In genomic region chr4:123405212-123405856, GRCh38 we compare ENCODE assay signal across 15 cellular contexts. TPM values are rescaled to one million over a fixed set of nuclear protein-coding genes. Genes with fewer than 3 reads are reported as not detected.
A peak's percentile ranks its signal among the peaks of the same experiment; 100 is the strongest.
DNase-seq lines count a peak whose midpoint lies in the region; ATAC-seq, FAIRE-seq and TF ChIP-seq lines count a peak whose summit lies in the region.
"Had no signal": no experiment of that assay in that cellular context is flagged by ENCODE, and none has a peak within 500 bp of the region (broad histone marks: within the 10 kb centered on the region; RNA-seq: fewer than 3 reads in every experiment).

No MANE protein-coding gene starts in this region.

- WGBS in gastroesophageal sphincter (ENCODE audit: low coverage in 1 of 2), 2 donors = 28 to 31% methylated on average over 5 of the region's 5 CpGs

- no peak for DNase-seq in PC-3
- no peak for DNase-seq in gastrocnemius medialis
- DNase-seq in activated T-cell treated with anti-CD3 and anti-CD28 coated beads, Interleukin-2, amount 50 U/mL, for 4 hours = no peak
- DNase-seq in kidney = no peak
- no peak for DNase-seq in activated T-cell treated with anti-CD3 and anti-CD28 coated beads, Interleukin-2, amount 50 U/mL, for 48 hours
- DNase-seq: kidney glomerular epithelial cell; naive B cell; NCI-H1048; stimulated activated CD4-positive, alpha-beta T cell treated with anti-CD3 and anti-CD28 coated beads, Interleukin-4, amount 100 ng/mL, for 24 hours had no signal

- intact Hi-C loops in PC-3 (cut with micrococcal nuclease) = no loop called here
- intact Hi-C loops in gastrocnemius medialis (cut with DNase I; ENCODE audit: low total_unique reads) = loop anchor here (10.0 kb wide), 1 partner anchor 489 kb away; no protein-coding TSS in a partner anchor
- intact Hi-C loops in kidney (cut with DNase I) = loop anchor here (10.0 kb wide), 1 partner anchor 149 kb away; no protein-coding TSS in a partner anchor

- no peak for TF ChIP-seq EP300 in gastroesophageal sphincter (IDR thresholded peaks at IDR 0.05)

- FAIRE-seq in kidney (lab: Jason Lieb, UNC) = no peak

- TF ChIP-seq POLR2A in gastroesophageal sphincter (IDR thresholded peaks at IDR 0.05) = no peak
- no peak for TF ChIP-seq POLR2A in gastrocnemius medialis (IDR thresholded peaks at IDR 0.05)

- H3K9me2 ChIP-seq in Loucy (replicated peaks; ENCODE audit: low read depth, low read length) = no peaks in the 10 kb centered on the region
- H3K9me2 ChIP-seq in PC-3 (replicated peaks; ENCODE audit: low read length) = no peaks in the 10 kb centered on the region

- BruUV-seq in PC-3 (replicated peaks; lab: Mats Ljungman, UMichigan) = no TSS peak

- no peak for TF ChIP-seq CTCF in Loucy (conservative IDR thresholded peaks at IDR 0.05; ENCODE audit: low read length)
- no peak for TF ChIP-seq CTCF in PC-3 (conservative IDR thresholded peaks at IDR 0.05; ENCODE audit: low read depth, low read length)
- TF ChIP-seq CTCF in gastroesophageal sphincter (IDR thresholded peaks at IDR 0.05) = no peak
- TF ChIP-seq CTCF in gastrocnemius medialis (IDR thresholded peaks at IDR 0.05 in 4 of 5, conservative IDR thresholded peaks at IDR 0.05 in 1 of 5) = no peak
- TF ChIP-seq CTCF in kidney (IDR thresholded peaks at IDR 0.05; ENCODE audit: borderline replicate concordance, extremely low read depth, insufficient read depth) = no peak

- 0 out of 2 replicates have a peak, but pooled peaks cover 4% of the 10 kb centered on the region for H3F3A ChIP-seq in Loucy (ENCODE audit: low read depth)
- no peaks in the 10 kb centered on the region for H3F3A ChIP-seq in PC-3 (ENCODE audit: low read length, unreplicated experiment)

- H3K4me3 ChIP-seq in Loucy (ENCODE audit: low read length, poor library complexity, severe bottlenecking) (peak overlapping the region; percentile 78), PC-3 (ENCODE audit: low read length) (no peak overlapping the region), gastroesophageal sphincter (peak overlapping the region; percentile 25 to 82), gastrocnemius medialis (peak overlapping the region; percentile 26 to 94 (median 84)), kidney (ENCODE audit: low read length in 2 of 2) (no peak overlapping the region)

- H2AFZ ChIP-seq in Loucy (ENCODE audit: low read length) = no peak overlapping the region
- H2AFZ ChIP-seq in PC-3 (ENCODE audit: low read length) = no peak overlapping the region

- peaks cover 12% of the 10 kb centered on the region for H3K36me3 Mint-ChIP-seq in activated T-cell treated with anti-CD3 and anti-CD28 coated beads, Interleukin-2, amount 50 U/mL, for 4 hours (ENCODE audit: insufficient read depth)

- 0 out of 2 replicates have a peak, but pooled peaks have one; percentile 8 for ATAC-seq in PC-3
- ATAC-seq in gastroesophageal sphincter = no peak
- ATAC-seq in gastrocnemius medialis = peak; percentile 37 to 43
- no peak for ATAC-seq in GM21390 (IDR thresholded peaks at IDR 0.05; ENCODE audit: unreplicated experiment)
- ATAC-seq in activated T-cell treated with anti-CD3 and anti-CD28 coated beads, Interleukin-2, amount 50 U/mL, for 4 hours = no peak
- ATAC-seq: sciatic nerve had no signal

- H3K9me3 Mint-ChIP-seq in activated T-cell treated with anti-CD3 and anti-CD28 coated beads, Interleukin-2, amount 50 U/mL, for 4 hours = no peaks in the 10 kb centered on the region
- H3K9me3 Mint-ChIP-seq: activated naive CD4-positive, alpha-beta T cell treated with anti-CD3 and anti-CD28 coated beads, Interleukin-2, amount 50 U/mL, for 24 hours; central memory CD8-positive, alpha-beta T cell; naive B cell had no signal

- peaks cover 16% of the 10 kb centered on the region for H3K27me3 Mint-ChIP-seq in activated T-cell treated with anti-CD3 and anti-CD28 coated beads, Interleukin-2, amount 50 U/mL, for 4 hours (ENCODE audit: low read depth)
- H3K27me3 Mint-ChIP-seq: naive B cell had no signal

- H3K27ac ChIP-seq in PC-3 (ENCODE audit: low read length) (no peak overlapping the region), gastroesophageal sphincter (peak overlapping the region; percentile 40 to 97 (median 54)), gastrocnemius medialis (peak overlapping the region; percentile 91 to 98 (median 96)), kidney (ENCODE audit: low read depth in 2 of 2, low read length in 2 of 2) (no peak overlapping the region)

- H3K4me2 ChIP-seq in Loucy (ENCODE audit: low read depth, low read length, poor library complexity, severe bottlenecking) = peak overlapping the region; percentile 89
- peak overlapping the region; percentile 86 for H3K4me2 ChIP-seq in PC-3 (ENCODE audit: low read length)

- H3K9ac ChIP-seq in Loucy (ENCODE audit: low read depth, low read length, poor library complexity, severe bottlenecking) = peak overlapping the region; percentile 44
- H3K9ac ChIP-seq in PC-3 (ENCODE audit: low read length) = no peak overlapping the region
- H3K9ac ChIP-seq in kidney (ENCODE audit: low read length in 2 of 2) = no peak overlapping the region

- peaks cover 74% of the 10 kb centered on the region for H4K20me1 ChIP-seq in Loucy (ENCODE audit: insufficient read depth, low read length, poor library complexity, severe bottlenecking)
- peaks cover 18% of the 10 kb centered on the region; the same call in 1 of the 2 replicates for H4K20me1 ChIP-seq in PC-3 (ENCODE audit: low read length)

- in situ Hi-C loops in gastrocnemius medialis (cut with MboI; ENCODE audit: low sequenced_read_pairs in 4 of 4) = loop anchor here (10.0 to 25.0 kb wide), 7 partner anchors 89 to 707 kb away; no protein-coding TSS in a partner anchor

- H3K27me3 ChIP-seq in Loucy (ENCODE audit: insufficient read depth, low read length, poor library complexity, severe bottlenecking) = no peaks in the 10 kb centered on the region
- H3K27me3 ChIP-seq in PC-3 (ENCODE audit: low read length) = no peaks in the 10 kb centered on the region
- no peaks in the 10 kb centered on the region for H3K27me3 ChIP-seq in gastroesophageal sphincter
- H3K27me3 ChIP-seq in gastrocnemius medialis = no peaks in the 10 kb centered on the region

- CTCF ChIA-PET in PC-3 (lab: Charles Lee) = no interaction called here

- H3K36me3 ChIP-seq in Loucy (ENCODE audit: insufficient read depth, low read length) = peaks cover 48% of the 10 kb centered on the region
- H3K36me3 ChIP-seq in PC-3 (ENCODE audit: low read depth, low read length) = peaks cover 34% of the 10 kb centered on the region
- peaks cover 0 to 20% of the 10 kb centered on the region in 2 donors for H3K36me3 ChIP-seq in gastroesophageal sphincter
- H3K36me3 ChIP-seq in gastrocnemius medialis = peaks cover 0 to 16% of the 10 kb centered on the region in 2 donors
- peaks cover 10 to 23% of the 10 kb centered on the region in 2 donors for H3K36me3 ChIP-seq in kidney (ENCODE audit: control insufficient read depth in 1 of 2, insufficient read depth in 2 of 2, low read length in 2 of 2)

- no peak overlapping the region for H3K4me3 Mint-ChIP-seq in activated T-cell treated with anti-CD3 and anti-CD28 coated beads, Interleukin-2, amount 50 U/mL, for 4 hours
- H3K4me3 Mint-ChIP-seq: activated naive CD4-positive, alpha-beta T cell treated with anti-CD3 and anti-CD28 coated beads, Interleukin-2, amount 50 U/mL, for 24 hours; central memory CD8-positive, alpha-beta T cell; naive B cell had no signal

- H3K79me2 ChIP-seq in Loucy (ENCODE audit: insufficient read depth, low read length) = peaks cover 89% of the 10 kb centered on the region
- H3K79me2 ChIP-seq in PC-3 (ENCODE audit: low read length) = peaks cover 66% of the 10 kb centered on the region

- POLR2A ChIA-PET in PC-3 (lab: Charles Lee; ENCODE audit: unreplicated experiment) = no interaction called here

- peaks cover 64% of the 10 kb centered on the region for H3K4me1 ChIP-seq in Loucy (ENCODE audit: insufficient read depth, low read length, poor library complexity, severe bottlenecking)
- H3K4me1 ChIP-seq in PC-3 (ENCODE audit: insufficient read depth, low read length) = peaks cover 25% of the 10 kb centered on the region
- peaks cover 0 to 72% (median 3%) of the 10 kb centered on the region in 3 donors for H3K4me1 ChIP-seq in gastroesophageal sphincter
- peaks cover 81 to 87% of the 10 kb centered on the region in 2 donors for H3K4me1 ChIP-seq in gastrocnemius medialis
- peaks cover 6 to 14% of the 10 kb centered on the region in 2 donors for H3K4me1 ChIP-seq in kidney (ENCODE audit: control insufficient read depth in 1 of 2, insufficient read depth in 1 of 2, low read depth in 1 of 2, low read length in 2 of 2)

- H3K4me1 Mint-ChIP-seq in activated T-cell treated with anti-CD3 and anti-CD28 coated beads, Interleukin-2, amount 50 U/mL, for 4 hours (ENCODE audit: low read depth) = peaks cover 4% of the 10 kb centered on the region
- H3K4me1 Mint-ChIP-seq: activated naive CD4-positive, alpha-beta T cell treated with anti-CD3 and anti-CD28 coated beads, Interleukin-2, amount 50 U/mL, for 24 hours; central memory CD8-positive, alpha-beta T cell had no signal

- H3K9me3 ChIP-seq in Loucy (ENCODE audit: insufficient read depth, low read depth, low read length) = no peaks in the 10 kb centered on the region
- H3K9me3 ChIP-seq in PC-3 (ENCODE audit: low read length) = no peaks in the 10 kb centered on the region
- no peaks in the 10 kb centered on the region for H3K9me3 ChIP-seq in gastroesophageal sphincter
- H3K9me3 ChIP-seq in gastrocnemius medialis = no peaks in the 10 kb centered on the region
- no peaks in the 10 kb centered on the region for H3K9me3 ChIP-seq in kidney (ENCODE audit: control insufficient read depth in 1 of 2, low read length in 2 of 2)

RNA-seq across cellular contexts. Expression of gene SPRY1, which starts 8.7 kb away (rescaled TPM):
- total RNA-seq in PC-3 (2014; rRNA removed) (26.4 and 30.6 TPM in 2 replicates), gastroesophageal sphincter (100 to 1,000 TPM in 2 of 4 donors, 10 to 100 TPM in 2; 79.3 to 118 (median 98.4) TPM), gastrocnemius medialis (10 to 100 TPM; 32.8 to 72.2 (median 50.9) TPM), kidney (134 TPM)
- total RNA-seq in activated T-cell treated with anti-CD3 and anti-CD28 coated beads, Interleukin-2, amount 50 U/mL, for 4 hours = 10 to 100 TPM; 31.8 to 65.2 (median 48.4) TPM
- 18.3 TPM for polyA plus RNA-seq in kidney (ENCODE audit: insufficient read depth, low read depth, low replicate concordance)

Comparison
In these comparisons a context has a peak if more than half of its experiments do, and no peak if none do; other contexts are left out.
1. H3K4me3 ChIP-seq: peak in Loucy (single experiment), gastroesophageal sphincter (2 of 2) and gastrocnemius medialis (4 of 4); none in PC-3 (single experiment) and kidney (0 of 2).
2. ATAC-seq: peak in PC-3 (single experiment) and gastrocnemius medialis (2 of 2); none in gastroesophageal sphincter (single experiment), GM21390 (single experiment) and activated T-cell treated with anti-CD3 and anti-CD28 coated beads, Interleukin-2, amount 50 U/mL, for 4 hours (0 of 2).
3. H3K27ac ChIP-seq: peak in gastroesophageal sphincter (4 of 4) and gastrocnemius medialis (4 of 4); none in PC-3 (single experiment) and kidney (0 of 2).